In the genomic region with DNA sequence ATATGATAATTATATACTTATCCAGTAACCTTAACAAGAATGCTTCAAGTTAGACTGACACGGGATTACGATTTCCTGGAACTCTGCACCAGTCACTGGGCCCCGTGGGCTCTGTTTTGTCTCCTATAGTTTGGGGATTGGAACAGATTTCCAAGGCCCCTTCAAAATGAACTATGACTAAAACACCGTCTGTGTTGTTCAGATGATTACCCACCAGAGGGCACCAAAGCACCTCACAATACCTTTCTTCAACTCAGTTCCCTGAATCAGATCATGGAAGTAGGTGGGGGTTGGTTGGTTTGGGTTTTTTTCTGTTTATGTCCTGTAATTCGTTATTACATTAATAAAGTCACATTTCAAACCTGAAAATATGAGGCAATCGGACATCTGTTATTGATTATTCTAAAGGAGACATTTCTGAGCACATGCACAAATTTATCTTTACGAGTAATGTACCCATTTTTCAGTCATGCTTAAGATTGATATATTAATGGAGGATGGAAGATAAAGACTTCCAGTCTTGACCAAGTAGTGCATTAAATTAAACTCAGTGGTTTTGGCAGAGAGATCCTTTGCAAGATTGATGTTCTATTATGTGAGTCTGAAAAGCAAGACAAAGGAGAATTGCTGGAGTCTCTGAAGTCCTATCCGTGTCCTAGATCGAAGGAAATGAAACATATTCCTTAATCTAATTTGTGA, we compare ENCODE assay signal across 8 cellular contexts.
DNase-seq lines count a peak whose midpoint lies in the region; ATAC-seq lines count a peak whose summit lies in the region.

No MANE protein-coding gene starts in this region.

- DNase-seq in activated gamma-delta T cell treated with Interleukin-2 at 50 U/mL for 16 hours = peak; percentile 41
- DNase-seq in activated gamma-delta T cell (lab: John Stamatoyannopoulos, UW) = no peak
- DNase-seq in NCI-H2029 (lab: John Stamatoyannopoulos, UW) = peak; percentile 33
- peak; percentile 1 for DNase-seq in T-helper 22 cell (ENCODE audit: low read depth)
- DNase-seq in astrocyte of the hippocampus (ENCODE audit: low read depth, low spot score) = peak; percentile 83
- DNase-seq in iPS DF 4.7 (ENCODE audit: extremely low read depth, low spot score) = peak; percentile 62
- DNase-seq in stimulated activated CD4-positive, alpha-beta T cell treated with anti-CD3 and anti-CD28 coated beads, Interleukin-12 subunit alpha, Interleukin-12 subunit beta, amount 100 ng/mL, for 24 hours (ENCODE audit: low read depth in 2 of 2) = peak; percentile 25 to 49

- peak; percentile 87 for ATAC-seq in HG02885 (IDR thresholded peaks at IDR 0.05; ENCODE audit: poor library complexity, unreplicated experiment)
